Comparison of ENCODE assay signal across 1 cellular context in genomic region chr19:11578342-11579142, GRCh38.
TF ChIP-seq lines count a peak whose summit lies in the region.

No MANE protein-coding gene starts in this region.

TF ChIP-seq in K562, 482 proteins besides CTCF, POLR2A, EP300 and RAD21 (continues in another document):
- TF ChIP-seq PML (IDR thresholded peaks at IDR 0.05; ENCODE audit: low read length) (no peak), PRDM10 (IDR thresholded peaks at IDR 0.05; ENCODE audit: partially characterized antibody) (no peak), CBX1 (IDR thresholded peaks at IDR 0.05; ENCODE audit: low read depth) (peak; percentile 81; the same call in 1 of the 2 replicates), ZFP91 (CRISPR knock-in tag; IDR thresholded peaks at IDR 0.05) (no peak), ZBTB17 (CRISPR knock-in tag; IDR thresholded peaks at IDR 0.05) (no peak), RBM15 (IDR thresholded peaks at IDR 0.05; ENCODE audit: insufficient read depth, low read length) (no peak), LARP7 (IDR thresholded peaks at IDR 0.05) (no peak), NCOR1 (IDR thresholded peaks at IDR 0.05) (peak; percentile 88), SFPQ (IDR thresholded peaks at IDR 0.05; ENCODE audit: low read depth, low read length) (no peak), KDM2B (CRISPR knock-in tag; IDR thresholded peaks at IDR 0.05) (no peak), RBM22 (IDR thresholded peaks at IDR 0.05; ENCODE audit: low read depth, low read length, poor library complexity, severe bottlenecking) (no peak), MED1 (CRISPR knock-in tag; IDR thresholded peaks at IDR 0.05; ENCODE audit: borderline replicate concordance) (no peak), FOXP1 (CRISPR knock-in tag; IDR thresholded peaks at IDR 0.05) (no peak), RBFOX2 (IDR thresholded peaks at IDR 0.05; ENCODE audit: low read depth, low read length) (peak; percentile 51), MYC (IDR thresholded peaks at IDR 0.05; ENCODE audit: low read depth, low read length) (peak; percentile 65; the same call in 1 of the 2 replicates), MYC (CRISPR knock-in tag; IDR thresholded peaks at IDR 0.05; ENCODE audit: borderline replicate concordance, low read depth) (peak; percentile 59; the same call in 1 of the 2 replicates), DDX20 (tag; IDR thresholded peaks at IDR 0.05; ENCODE audit: low read depth) (no peak), ZNF134 (CRISPR knock-in tag; conservative IDR thresholded peaks at IDR 0.05) (no peak), TAF9B (IDR thresholded peaks at IDR 0.05; ENCODE audit: partially characterized antibody) (no peak), PURB (CRISPR knock-in tag; IDR thresholded peaks at IDR 0.05; ENCODE audit: low read depth) (no peak), SIX5 (IDR thresholded peaks at IDR 0.05; ENCODE audit: borderline replicate concordance in 1 of 2, insufficient read depth in 1 of 2, low read depth in 1 of 2, low read length in 2 of 2) (no peak), ZNF668 (CRISPR knock-in tag; IDR thresholded peaks at IDR 0.05) (peak; percentile 6; the same call in 1 of the 2 replicates), ZNF740 (CRISPR knock-in tag; IDR thresholded peaks at IDR 0.05) (peak; percentile 65; the same call in 1 of the 2 replicates), ZNF740 (tag; IDR thresholded peaks at IDR 0.05) (no peak), ZNF318 (IDR thresholded peaks at IDR 0.05; ENCODE audit: borderline replicate concordance in 1 of 2, low read depth in 1 of 2) (0 out of 4 replicates have a peak, but pooled peaks of 1 of the 2 experiments have one; percentile 38), ZZZ3 (IDR thresholded peaks at IDR 0.05) (no peak), PTRF (tag; IDR thresholded peaks at IDR 0.05) (no peak), ZHX1 (conservative IDR thresholded peaks at IDR 0.05; ENCODE audit: low read length) (no peak), TAF15 (IDR thresholded peaks at IDR 0.05; ENCODE audit: low read depth, low read length) (no peak), FOSL1 (tag; conservative IDR thresholded peaks at IDR 0.05) (no peak), HES1 (IDR thresholded peaks at IDR 0.05; ENCODE audit: low read depth) (peak; percentile 85; the same call in 1 of the 2 replicates), ETV6 (IDR thresholded peaks at IDR 0.05; ENCODE audit: borderline replicate concordance in 1 of 2, low read depth in 2 of 2, low read length in 1 of 2) (no peak; a peak in 1 of 4 replicates), ETV6 (CRISPR knock-in tag; IDR thresholded peaks at IDR 0.05; ENCODE audit: borderline replicate concordance) (no peak), GTF2F1 (IDR thresholded peaks at IDR 0.05; ENCODE audit: low read depth, low read length) (no peak), MNT (conservative IDR thresholded peaks at IDR 0.05) (no peak; a peak in 1 of 4 replicates), SMARCE1 (IDR thresholded peaks at IDR 0.05) (peak; percentile 58; the same call in 1 of the 2 replicates), HNRNPH1 (optimal IDR thresholded peaks at IDR 0.05; ENCODE audit: low read depth, low read length) (no peak), TBL1XR1 (IDR thresholded peaks at IDR 0.05; ENCODE audit: low read length in 2 of 2) (peak in 1 of 2 experiments; percentile 37; a peak in 2 of 4 replicates), ZNF3 (CRISPR knock-in tag; IDR thresholded peaks at IDR 0.05) (no peak), MAFK (IDR thresholded peaks at IDR 0.05; ENCODE audit: low read length) (no peak), HLTF (IDR thresholded peaks at IDR 0.05) (no peak)
